Comparison of ENCODE assay signal across 17 cellular contexts in genomic region chr9:14706530-14707140, GRCh38. TPM values are rescaled to one million over a fixed set of nuclear protein-coding genes. Genes with fewer than 3 reads are reported as not detected.
A peak's percentile ranks its signal among the peaks of the same experiment; 100 is the strongest.
DNase-seq lines count a peak whose midpoint lies in the region; ATAC-seq and TF ChIP-seq lines count a peak whose summit lies in the region.
"Had no signal": no experiment of that assay in that cellular context is flagged by ENCODE, and none has a peak within 500 bp of the region (broad histone marks: within the 10 kb centered on the region; RNA-seq: fewer than 3 reads in every experiment).

No MANE protein-coding gene starts in this region.

- no peak overlapping the region for H3K27ac Mint-ChIP-seq in WTC11

- CTCF ChIA-PET in HEK293 (lab: Yijun Ruan, JAX), result interaction anchor here (0.6 kb wide), 1 partner anchor 45 kb away, joined by 3 read pairs; no protein-coding TSS in a partner anchor
- CTCF ChIA-PET in WTC11 (lab: Charles Lee), result no interaction called here

- H3K4me1 Mint-ChIP-seq in WTC11, result peaks cover 7% of the 10 kb centered on the region; the same call in 1 of the 2 replicates

- no peaks in the 10 kb centered on the region for H3K9me3 ChIP-seq in HEK293 (ENCODE audit: control insufficient read depth, insufficient read depth, low read depth, low read length)

- no peaks in the 10 kb centered on the region for H3K36me3 ChIP-seq in HEK293 (ENCODE audit: control insufficient read depth in 2 of 2, insufficient read depth in 1 of 2, low read length in 2 of 2)

- peaks cover 18% of the 10 kb centered on the region for H3K36me3 Mint-ChIP-seq in WTC11

- TF ChIP-seq CTCF in HEK293 (tag by site-specific recombination; IDR thresholded peaks at IDR 0.05) (no peak), WTC11 (IDR thresholded peaks at IDR 0.05) (no peak)

- ATAC-seq in HG03432 (IDR thresholded peaks at IDR 0.05; ENCODE audit: unreplicated experiment), result peak; percentile 83
- ATAC-seq in WTC11, result no peak

- DNase-seq in NOMO-1 treated with DMSO at 0.1 percent for 48 hours (lab: John Stamatoyannopoulos, UW; ENCODE audit: unreplicated experiment) (peak; percentile 17), NOMO-1 treated with dmso at 0.1 percent for 144 hours (lab: John Stamatoyannopoulos, UW; ENCODE audit: unreplicated experiment) (no peak), NCI-H1105 (lab: John Stamatoyannopoulos, UW) (no peak), WTC11 (ENCODE audit: low spot score) (no peak), activated gamma-delta T cell (lab: John Stamatoyannopoulos, UW) (no peak)
- no peak for DNase-seq in stimulated activated CD4-positive, alpha-beta T cell treated with anti-CD3 and anti-CD28 coated beads, Interleukin-1b, Interleukin-23, amount 100 ng/mL, for 48 hours
- DNase-seq: activated CD4-positive, alpha-beta T cell treated with anti-CD3 and anti-CD28 coated beads for 4 hours; aorta; Karpas-422; OCI-M1; SW 1271 had no signal

- H3K27ac ChIP-seq in HEK293 (ENCODE audit: extremely low read depth, low read depth, low read length), result no peak overlapping the region
- H3K27ac ChIP-seq: 22Rv1, skin epidermis had no signal

- H3K4me3 ChIP-seq in HEK293 (ENCODE audit: low read depth, low read length), result no peak overlapping the region
- H3K4me3 ChIP-seq: skin epidermis had no signal

- H3K27me3 Mint-ChIP-seq in WTC11 (ENCODE audit: low read depth), result peaks cover 29% of the 10 kb centered on the region

- H3K9me3 Mint-ChIP-seq in WTC11, result peaks cover 42% of the 10 kb centered on the region

- POLR2A ChIA-PET in HEK293 (lab: Yijun Ruan, JAX) (no interaction called here), WTC11 (lab: Charles Lee) (no interaction called here)

- H3K4me3 Mint-ChIP-seq in WTC11, result no peak overlapping the region

- H3K4me1 ChIP-seq in HEK293 (ENCODE audit: control insufficient read depth, insufficient read depth, low read length), result no peaks in the 10 kb centered on the region

TF ChIP-seq in HEK293, 187 proteins besides CTCF, POLR2A, EP300 and RAD21:
- TF ChIP-seq ZNF16 (tag by site-specific recombination; IDR thresholded peaks at IDR 0.05; ENCODE audit: low read depth), result no peak
- TF ChIP-seq OSR2 (tag by site-specific recombination; IDR thresholded peaks at IDR 0.05), result no peak
- no peak for TF ChIP-seq ZNF394 (tag by site-specific recombination; IDR thresholded peaks at IDR 0.05; ENCODE audit: borderline replicate concordance)
- TF ChIP-seq ZNF624 (tag by site-specific recombination; IDR thresholded peaks at IDR 0.05), result no peak
- TF ChIP-seq ZBTB48 (tag by site-specific recombination; IDR thresholded peaks at IDR 0.05), result no peak
- no peak for TF ChIP-seq ZNF146 (tag by site-specific recombination; IDR thresholded peaks at IDR 0.05)
- no peak for TF ChIP-seq ZNF585B (tag by site-specific recombination; IDR thresholded peaks at IDR 0.05)
- TF ChIP-seq SP7 (tag by site-specific recombination; IDR thresholded peaks at IDR 0.05), result no peak
- no peak for TF ChIP-seq ZSCAN16 (tag by site-specific recombination; IDR thresholded peaks at IDR 0.05)
- peak; percentile 41 for TF ChIP-seq SETDB1 (IDR thresholded peaks at IDR 0.05; ENCODE audit: insufficient read length, low read length)
- TF ChIP-seq TRIM28 (IDR thresholded peaks at IDR 0.05; ENCODE audit: borderline replicate concordance, low read length), result peak; percentile 15; the same call in 1 of the 2 replicates

TF ChIP-seq in WTC11, 78 proteins besides CTCF, POLR2A, EP300 and RAD21:
- no peak for TF ChIP-seq FOXJ3 (CRISPR knock-in tag; IDR thresholded peaks at IDR 0.05; ENCODE audit: borderline replicate concordance)
- TF ChIP-seq EMX1 (CRISPR knock-in tag; IDR thresholded peaks at IDR 0.05), result no peak
- no peak for TF ChIP-seq HMGA2 (CRISPR knock-in tag; IDR thresholded peaks at IDR 0.05)
- TF ChIP-seq ARID4B (CRISPR knock-in tag; IDR thresholded peaks at IDR 0.05; ENCODE audit: borderline replicate concordance), result no peak
- TF ChIP-seq AR (CRISPR knock-in tag; IDR thresholded peaks at IDR 0.05), result no peak
- no peak for TF ChIP-seq NR3C1 (CRISPR knock-in tag; conservative IDR thresholded peaks at IDR 0.05; ENCODE audit: low read depth)
- no peak for TF ChIP-seq CREB1 (CRISPR knock-in tag; IDR thresholded peaks at IDR 0.05)
- no peak for TF ChIP-seq ETV6 (CRISPR knock-in tag; IDR thresholded peaks at IDR 0.05)
- no peak for TF ChIP-seq ATF3 (CRISPR knock-in tag; conservative IDR thresholded peaks at IDR 0.05)
- no peak for TF ChIP-seq NR1H2 (CRISPR knock-in tag; IDR thresholded peaks at IDR 0.05)
- TF ChIP-seq GABPB1 (CRISPR knock-in tag; IDR thresholded peaks at IDR 0.05), result no peak
- no peak for TF ChIP-seq OVOL2 (CRISPR knock-in tag; IDR thresholded peaks at IDR 0.05; ENCODE audit: borderline replicate concordance)
- TF ChIP-seq E2F1 (CRISPR knock-in tag; IDR thresholded peaks at IDR 0.05), result no peak

RNA-seq across cellular contexts. Expression of gene ZDHHC21, which starts 13.4 kb away (rescaled TPM):
- total RNA-seq in WTC11 (2021), result 6.0 to 7.3 TPM (median 6.7 TPM) in 3 replicates

RNA-seq across cellular contexts. Expression of gene CER1, which starts 15.9 kb away (rescaled TPM):
- 2.4 to 4.1 TPM (median 3.7 TPM) in 3 replicates for total RNA-seq in WTC11 (2021)
- total RNA-seq: dermis microvascular lymphatic vessel endothelial cell, osteoblast had no signal
